Comparison of ENCODE assay signal across 1 cellular context in the genomic region with DNA sequence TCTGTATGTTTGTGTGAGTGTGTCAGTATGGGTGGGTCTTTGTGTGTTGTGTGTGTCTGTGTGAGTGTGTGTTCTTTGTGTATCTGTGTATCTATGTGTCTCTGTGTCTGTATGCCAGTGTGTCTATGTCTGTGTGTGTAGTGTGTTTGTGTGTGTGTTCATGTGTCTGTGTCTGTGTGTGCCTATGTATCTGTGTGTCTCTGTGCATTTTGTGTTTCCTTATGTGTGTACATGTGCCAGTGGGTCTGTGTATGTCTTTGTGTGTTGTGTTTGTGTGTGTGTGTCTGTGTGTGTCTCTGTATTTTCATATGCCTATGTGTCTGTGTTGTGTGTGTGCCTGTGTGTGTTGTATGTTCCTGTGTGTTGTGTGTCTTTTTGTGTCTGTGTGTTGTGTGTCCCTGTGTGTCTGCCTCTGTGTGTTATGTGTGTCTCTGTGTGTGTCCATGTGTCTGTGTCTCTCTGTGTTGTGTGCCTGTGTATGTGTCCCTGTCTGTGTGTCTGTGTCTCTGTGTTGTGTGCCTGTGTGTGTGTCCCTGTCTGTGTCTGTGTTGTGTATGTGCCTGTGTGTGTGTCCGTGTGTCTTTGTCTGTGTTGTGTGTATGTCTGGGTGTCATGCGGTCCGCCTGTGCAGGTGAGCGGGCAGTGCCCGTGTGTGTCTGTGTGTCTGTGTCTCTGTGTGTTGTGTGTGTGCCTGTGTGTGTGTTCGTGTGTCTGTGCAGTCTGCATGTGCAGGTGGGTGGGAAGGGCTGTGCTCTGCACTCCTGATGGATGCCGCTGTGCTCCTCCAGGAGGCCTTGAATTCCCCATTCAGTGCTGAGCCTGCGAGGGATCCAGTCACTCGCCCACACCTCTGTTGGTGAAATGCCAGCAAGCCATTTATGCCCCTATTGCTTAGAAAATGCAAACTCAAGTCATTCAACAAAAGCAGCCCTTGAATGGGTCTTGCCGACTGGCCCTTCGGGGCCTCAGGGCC.
TF ChIP-seq lines count a peak whose summit lies in the region.

No MANE protein-coding gene starts in this region.

TF ChIP-seq in H1, 55 proteins besides CTCF, POLR2A, EP300 and RAD21 (continued from another document):
- TF ChIP-seq, protein P1, sequence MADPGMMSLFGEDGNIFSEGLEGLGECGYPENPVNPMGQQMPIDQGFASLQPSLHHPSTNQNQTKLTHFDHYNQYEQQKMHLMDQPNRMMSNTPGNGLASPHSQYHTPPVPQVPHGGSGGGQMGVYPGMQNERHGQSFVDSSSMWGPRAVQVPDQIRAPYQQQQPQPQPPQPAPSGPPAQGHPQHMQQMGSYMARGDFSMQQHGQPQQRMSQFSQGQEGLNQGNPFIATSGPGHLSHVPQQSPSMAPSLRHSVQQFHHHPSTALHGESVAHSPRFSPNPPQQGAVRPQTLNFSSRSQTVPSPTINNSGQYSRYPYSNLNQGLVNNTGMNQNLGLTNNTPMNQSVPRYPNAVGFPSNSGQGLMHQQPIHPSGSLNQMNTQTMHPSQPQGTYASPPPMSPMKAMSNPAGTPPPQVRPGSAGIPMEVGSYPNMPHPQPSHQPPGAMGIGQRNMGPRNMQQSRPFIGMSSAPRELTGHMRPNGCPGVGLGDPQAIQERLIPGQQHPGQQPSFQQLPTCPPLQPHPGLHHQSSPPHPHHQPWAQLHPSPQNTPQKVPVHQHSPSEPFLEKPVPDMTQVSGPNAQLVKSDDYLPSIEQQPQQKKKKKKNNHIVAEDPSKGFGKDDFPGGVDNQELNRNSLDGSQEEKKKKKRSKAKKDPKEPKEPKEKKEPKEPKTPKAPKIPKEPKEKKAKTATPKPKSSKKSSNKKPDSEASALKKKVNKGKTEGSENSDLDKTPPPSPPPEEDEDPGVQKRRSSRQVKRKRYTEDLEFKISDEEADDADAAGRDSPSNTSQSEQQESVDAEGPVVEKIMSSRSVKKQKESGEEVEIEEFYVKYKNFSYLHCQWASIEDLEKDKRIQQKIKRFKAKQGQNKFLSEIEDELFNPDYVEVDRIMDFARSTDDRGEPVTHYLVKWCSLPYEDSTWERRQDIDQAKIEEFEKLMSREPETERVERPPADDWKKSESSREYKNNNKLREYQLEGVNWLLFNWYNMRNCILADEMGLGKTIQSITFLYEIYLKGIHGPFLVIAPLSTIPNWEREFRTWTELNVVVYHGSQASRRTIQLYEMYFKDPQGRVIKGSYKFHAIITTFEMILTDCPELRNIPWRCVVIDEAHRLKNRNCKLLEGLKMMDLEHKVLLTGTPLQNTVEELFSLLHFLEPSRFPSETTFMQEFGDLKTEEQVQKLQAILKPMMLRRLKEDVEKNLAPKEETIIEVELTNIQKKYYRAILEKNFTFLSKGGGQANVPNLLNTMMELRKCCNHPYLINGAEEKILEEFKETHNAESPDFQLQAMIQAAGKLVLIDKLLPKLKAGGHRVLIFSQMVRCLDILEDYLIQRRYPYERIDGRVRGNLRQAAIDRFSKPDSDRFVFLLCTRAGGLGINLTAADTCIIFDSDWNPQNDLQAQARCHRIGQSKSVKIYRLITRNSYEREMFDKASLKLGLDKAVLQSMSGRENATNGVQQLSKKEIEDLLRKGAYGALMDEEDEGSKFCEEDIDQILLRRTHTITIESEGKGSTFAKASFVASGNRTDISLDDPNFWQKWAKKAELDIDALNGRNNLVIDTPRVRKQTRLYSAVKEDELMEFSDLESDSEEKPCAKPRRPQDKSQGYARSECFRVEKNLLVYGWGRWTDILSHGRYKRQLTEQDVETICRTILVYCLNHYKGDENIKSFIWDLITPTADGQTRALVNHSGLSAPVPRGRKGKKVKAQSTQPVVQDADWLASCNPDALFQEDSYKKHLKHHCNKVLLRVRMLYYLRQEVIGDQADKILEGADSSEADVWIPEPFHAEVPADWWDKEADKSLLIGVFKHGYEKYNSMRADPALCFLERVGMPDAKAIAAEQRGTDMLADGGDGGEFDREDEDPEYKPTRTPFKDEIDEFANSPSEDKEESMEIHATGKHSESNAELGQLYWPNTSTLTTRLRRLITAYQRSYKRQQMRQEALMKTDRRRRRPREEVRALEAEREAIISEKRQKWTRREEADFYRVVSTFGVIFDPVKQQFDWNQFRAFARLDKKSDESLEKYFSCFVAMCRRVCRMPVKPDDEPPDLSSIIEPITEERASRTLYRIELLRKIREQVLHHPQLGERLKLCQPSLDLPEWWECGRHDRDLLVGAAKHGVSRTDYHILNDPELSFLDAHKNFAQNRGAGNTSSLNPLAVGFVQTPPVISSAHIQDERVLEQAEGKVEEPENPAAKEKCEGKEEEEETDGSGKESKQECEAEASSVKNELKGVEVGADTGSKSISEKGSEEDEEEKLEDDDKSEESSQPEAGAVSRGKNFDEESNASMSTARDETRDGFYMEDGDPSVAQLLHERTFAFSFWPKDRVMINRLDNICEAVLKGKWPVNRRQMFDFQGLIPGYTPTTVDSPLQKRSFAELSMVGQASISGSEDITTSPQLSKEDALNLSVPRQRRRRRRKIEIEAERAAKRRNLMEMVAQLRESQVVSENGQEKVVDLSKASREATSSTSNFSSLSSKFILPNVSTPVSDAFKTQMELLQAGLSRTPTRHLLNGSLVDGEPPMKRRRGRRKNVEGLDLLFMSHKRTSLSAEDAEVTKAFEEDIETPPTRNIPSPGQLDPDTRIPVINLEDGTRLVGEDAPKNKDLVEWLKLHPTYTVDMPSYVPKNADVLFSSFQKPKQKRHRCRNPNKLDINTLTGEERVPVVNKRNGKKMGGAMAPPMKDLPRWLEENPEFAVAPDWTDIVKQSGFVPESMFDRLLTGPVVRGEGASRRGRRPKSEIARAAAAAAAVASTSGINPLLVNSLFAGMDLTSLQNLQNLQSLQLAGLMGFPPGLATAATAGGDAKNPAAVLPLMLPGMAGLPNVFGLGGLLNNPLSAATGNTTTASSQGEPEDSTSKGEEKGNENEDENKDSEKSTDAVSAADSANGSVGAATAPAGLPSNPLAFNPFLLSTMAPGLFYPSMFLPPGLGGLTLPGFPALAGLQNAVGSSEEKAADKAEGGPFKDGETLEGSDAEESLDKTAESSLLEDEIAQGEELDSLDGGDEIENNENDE (IDR thresholded peaks at IDR 0.05; ENCODE audit: insufficient replicate concordance, low read length): no peak
- TF ChIP-seq CEBPB (IDR thresholded peaks at IDR 0.05; ENCODE audit: low read depth, low read length) (no peak), POLR2AphosphoS5 (IDR thresholded peaks at IDR 0.05; ENCODE audit: low read depth, low read length) (no peak), KDM1A (IDR thresholded peaks at IDR 0.05; ENCODE audit: borderline replicate concordance, low read length) (no peak), SUZ12 (IDR thresholded peaks at IDR 0.05; ENCODE audit: low read length) (no peak), ASH2L (IDR thresholded peaks at IDR 0.05; ENCODE audit: low read length) (no peak), HDAC6 (IDR thresholded peaks at IDR 0.05; ENCODE audit: low read depth, low read length) (no peak), CBX8 (IDR thresholded peaks at IDR 0.05; ENCODE audit: borderline replicate concordance, low read depth, low read length) (no peak), BRCA1 (IDR thresholded peaks at IDR 0.05; ENCODE audit: low read depth, low read length) (no peak), YY1 (IDR thresholded peaks at IDR 0.05; ENCODE audit: low read depth, low read length) (no peak), BCL11A (IDR thresholded peaks at IDR 0.05; ENCODE audit: low read depth in 2 of 2, low read length in 2 of 2) (no peak), KDM5A (IDR thresholded peaks at IDR 0.05; ENCODE audit: low read length) (no peak), SIRT6 (IDR thresholded peaks at IDR 0.05; ENCODE audit: low read length) (no peak)
